Comparison of ENCODE assay signal across 17 cellular contexts in the genomic region with DNA sequence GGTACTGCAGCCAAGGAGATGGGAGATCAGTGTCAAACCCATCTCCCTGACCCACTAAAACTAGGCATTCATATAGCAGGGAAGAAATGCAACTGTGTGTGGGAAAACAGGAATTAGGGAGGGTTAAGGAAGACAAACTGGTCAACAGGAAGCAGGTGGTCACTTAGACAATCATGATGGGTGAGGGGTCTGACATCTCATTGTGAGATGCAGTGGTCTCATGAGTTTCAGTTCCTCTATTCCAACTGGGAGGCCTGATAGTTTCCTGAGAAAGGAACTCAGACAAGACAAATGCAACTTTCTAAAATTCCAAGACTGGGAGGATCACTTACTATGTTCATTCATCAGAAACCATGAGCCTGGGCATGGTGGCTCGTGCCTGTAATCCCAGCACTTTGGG.
DNase-seq lines count a peak whose midpoint lies in the region; TF ChIP-seq lines count a peak whose summit lies in the region.
"Had no signal": no experiment of that assay in that cellular context is flagged by ENCODE, and none has a peak within 500 bp of the region (broad histone marks: within the 10 kb centered on the region; RNA-seq: fewer than 3 reads in every experiment).

No MANE protein-coding gene starts in this region.

- POLR2A ChIA-PET in OCI-LY7 (lab: Charles Lee), result no interaction called here

- H4K20me1 ChIP-seq in BLaER1 (no peaks in the 10 kb centered on the region), DOHH2 (ENCODE audit: control insufficient read depth, insufficient read depth, low read depth, low read length) (no peaks in the 10 kb centered on the region), OCI-LY7 (ENCODE audit: insufficient read depth, low read length) (no peaks in the 10 kb centered on the region)

- H3K4me1 ChIP-seq in BLaER1 (peaks cover 50% of the 10 kb centered on the region), DOHH2 (ENCODE audit: control insufficient read depth, low read length) (peaks cover 88% of the 10 kb centered on the region), OCI-LY7 (ENCODE audit: insufficient read depth, low read length, poor library complexity, severe bottlenecking) (peaks cover 77% of the 10 kb centered on the region)
- H3K4me1 ChIP-seq: Caco-2 had no signal

- H3K4me3 Mint-ChIP-seq in activated T-cell treated with anti-CD3 and anti-CD28 coated beads, Interleukin-2, amount 50 U/mL, for 24 hours, result no peak overlapping the region
- H3K4me3 Mint-ChIP-seq: B cell; CD4-positive, alpha-beta T cell; HFFc6 had no signal

- H2AFZ ChIP-seq in OCI-LY7 (ENCODE audit: low read length), result 0 out of 2 replicates have a peak overlapping the region, but pooled peaks have one; percentile 4

- H3K4me3 ChIP-seq in BLaER1 (no peak overlapping the region), DOHH2 (ENCODE audit: low read length) (peak overlapping the region; percentile 43), OCI-LY7 (ENCODE audit: low read depth, low read length, poor library complexity, severe bottlenecking) (peak overlapping the region; percentile 24)

- H3K4me2 ChIP-seq in BLaER1, result peak overlapping the region; percentile 76
- H3K4me2 ChIP-seq in DOHH2 (ENCODE audit: low read length), result peak overlapping the region; percentile 59
- peak overlapping the region; percentile 52 for H3K4me2 ChIP-seq in OCI-LY7 (ENCODE audit: low read length)

- H3K9me2 ChIP-seq in DOHH2 (replicated peaks; ENCODE audit: control insufficient read depth, low read length) (no peaks in the 10 kb centered on the region), OCI-LY7 (ENCODE audit: insufficient read depth, low read length) (no peaks in the 10 kb centered on the region)

- no peaks in the 10 kb centered on the region for H3K9me3 Mint-ChIP-seq in activated T-cell treated with anti-CD3 and anti-CD28 coated beads, Interleukin-2, amount 50 U/mL, for 24 hours
- H3K9me3 Mint-ChIP-seq: CD4-positive, alpha-beta T cell had no signal

- H3K79me2 ChIP-seq in DOHH2 (ENCODE audit: control insufficient read depth, low read length), result no peaks in the 10 kb centered on the region
- H3K79me2 ChIP-seq in OCI-LY7 (ENCODE audit: insufficient read depth, low read depth, low read length), result no peaks in the 10 kb centered on the region

- H3F3A ChIP-seq in DOHH2 (ENCODE audit: control insufficient read depth, insufficient read depth), result peaks cover 20% of the 10 kb centered on the region

- peak; percentile 65 for DNase-seq in MV-4-11 (lab: John Stamatoyannopoulos, UW)
- peak; percentile 86 for DNase-seq in OCI-LY7 (ENCODE audit: low spot score)
- DNase-seq in T1000 (lab: John Stamatoyannopoulos, UW), result no peak
- no peak for DNase-seq in caudate nucleus (lab: John Stamatoyannopoulos, UW)
- no peak for DNase-seq in NCI-H2196 treated with DMSO at 0.1 percent for 48 hours (lab: John Stamatoyannopoulos, UW; ENCODE audit: unreplicated experiment)
- DNase-seq in activated T-cell treated with anti-CD3 and anti-CD28 coated beads, Interleukin-2, amount 50 U/mL, for 24 hours, result no peak
- DNase-seq: Caco-2; CD4-positive, alpha-beta T cell; GDM1; GOT3; H7; HFFc6 had no signal

- no peak overlapping the region; the same call in 1 of the 2 replicates for H3K9ac ChIP-seq in BLaER1

- no peaks in the 10 kb centered on the region for H3K4me1 Mint-ChIP-seq in activated T-cell treated with anti-CD3 and anti-CD28 coated beads, Interleukin-2, amount 50 U/mL, for 24 hours (ENCODE audit: low read depth)

- peaks cover 5% of the 10 kb centered on the region for H3K27me3 Mint-ChIP-seq in activated T-cell treated with anti-CD3 and anti-CD28 coated beads, Interleukin-2, amount 50 U/mL, for 24 hours
- H3K27me3 Mint-ChIP-seq: CD4-positive, alpha-beta T cell had no signal

- CTCF ChIA-PET in OCI-LY7 (lab: Charles Lee; ENCODE audit: unreplicated experiment), result no interaction called here

- intact Hi-C loops in OCI-LY7 (cut with micrococcal nuclease; ENCODE audit: unreplicated experiment), result loop anchor here (10.0 kb wide), 1 partner anchor 469 kb away; no protein-coding TSS in a partner anchor

- no TSS peak for BruUV-seq in OCI-LY7 (replicated peaks; lab: Mats Ljungman, UMichigan)

- H3K27ac ChIP-seq in BLaER1 (peak overlapping the region; percentile 68), DOHH2 (ENCODE audit: low read depth, low read length) (peak overlapping the region; percentile 70), OCI-LY7 (ENCODE audit: low read depth, low read length, poor library complexity, severe bottlenecking) (peak overlapping the region; percentile 76), caudate nucleus (ENCODE audit: low read depth, low read length) (no peak overlapping the region)
- H3K27ac ChIP-seq: C4-2B, HL-60 had no signal

- H3K9me3 ChIP-seq in BLaER1, result no peaks in the 10 kb centered on the region; the same call in 1 of the 2 replicates
- peaks cover 9% of the 10 kb centered on the region; the same call in 1 of the 2 replicates for H3K9me3 ChIP-seq in DOHH2 (ENCODE audit: control insufficient read depth, insufficient read depth, low read length)
- H3K9me3 ChIP-seq in OCI-LY7 (ENCODE audit: low read length), result peaks cover 59% of the 10 kb centered on the region
- H3K9me3 ChIP-seq: Caco-2 had no signal

- no peaks in the 10 kb centered on the region for H3K27me3 ChIP-seq in BLaER1
- no peaks in the 10 kb centered on the region for H3K27me3 ChIP-seq in DOHH2 (ENCODE audit: control insufficient read depth, low read length)

- H3K27ac Mint-ChIP-seq in activated T-cell treated with anti-CD3 and anti-CD28 coated beads, Interleukin-2, amount 50 U/mL, for 24 hours, result no peak overlapping the region
- H3K27ac Mint-ChIP-seq: B cell; CD4-positive, alpha-beta T cell; HFFc6 had no signal

- H3K36me3 Mint-ChIP-seq in activated T-cell treated with anti-CD3 and anti-CD28 coated beads, Interleukin-2, amount 50 U/mL, for 24 hours (ENCODE audit: low read depth), result no peaks in the 10 kb centered on the region

- TF ChIP-seq CTCF in DOHH2 (IDR thresholded peaks at IDR 0.05; ENCODE audit: low read depth, low read length, poor library complexity, severe bottlenecking), result no peak
- TF ChIP-seq CTCF in OCI-LY7 (conservative IDR thresholded peaks at IDR 0.05; ENCODE audit: low read length), result no peak

- H3K36me3 ChIP-seq in BLaER1 (no peaks in the 10 kb centered on the region), DOHH2 (ENCODE audit: control insufficient read depth, low read length) (peaks cover 6% of the 10 kb centered on the region), OCI-LY7 (ENCODE audit: insufficient read depth, low read length) (peaks cover 19% of the 10 kb centered on the region)

Comparison
In these comparisons a context has a peak if more than half of its experiments do, and no peak if none do; other contexts are left out.
1. DNase-seq: peak in MV-4-11 (single experiment) and OCI-LY7 (single experiment); none in T1000 (single experiment), caudate nucleus (0 of 61), NCI-H2196 treated with DMSO at 0.1 percent for 48 hours (single experiment) and activated T-cell treated with anti-CD3 and anti-CD28 coated beads, Interleukin-2, amount 50 U/mL, for 24 hours (single experiment).
2. Peak in every context shown above with its lines, with median percentiles within 50 percentile points of each other: H3K4me2 ChIP-seq.